ENCODE assay signal across 1 cellular context in genomic region chr3:185716436-185717090, GRCh38.
TF ChIP-seq lines count a peak whose summit lies in the region.

No MANE protein-coding gene starts in this region.

TF ChIP-seq in WTC11, 78 proteins besides CTCF, POLR2A, EP300 and RAD21 (continued from another document):
- TF ChIP-seq ZMAT4 (CRISPR knock-in tag; IDR thresholded peaks at IDR 0.05), result no peak
- TF ChIP-seq AR (CRISPR knock-in tag; IDR thresholded peaks at IDR 0.05), result no peak
- TF ChIP-seq E2F4 (CRISPR knock-in tag; IDR thresholded peaks at IDR 0.05; ENCODE audit: borderline replicate concordance, low read depth), result no peak
